ENCODE assay signal across 9 cellular contexts in genomic region chr5:10756539-10756938, GRCh38. TPM values are rescaled to one million over a fixed set of nuclear protein-coding genes. Genes with fewer than 3 reads are reported as not detected.
A peak's percentile ranks its signal among the peaks of the same experiment; 100 is the strongest.
DNase-seq lines count a peak whose midpoint lies in the region; ATAC-seq, FAIRE-seq and TF ChIP-seq lines count a peak whose summit lies in the region.
"Had no signal": no experiment of that assay in that cellular context is flagged by ENCODE, and none has a peak within 500 bp of the region (broad histone marks: within the 10 kb centered on the region; RNA-seq: fewer than 3 reads in every experiment).

No MANE protein-coding gene starts in this region.

- in situ Hi-C loops in HepG2 (cut with HindIII; ENCODE audit: extremely low pct_ligation_motif_present, low pct_unique_long_range_greater_than_20kb), result no loop called here

- intact Hi-C loops in colonic mucosa (cut with DNase I), result no loop called here
- intact Hi-C loops in HepG2 (cut with micrococcal nuclease; ENCODE audit: unreplicated experiment), result no loop called here

- FAIRE-seq in HepG2 (lab: Jason Lieb, UNC), result no peak

- TF ChIP-seq RAD21 in HepG2 (CRISPR knock-in tag; IDR thresholded peaks at IDR 0.05), result no peak

- H3K27me3 ChIP-seq in colonic mucosa (no peaks in the 10 kb centered on the region), HepG2 (ENCODE audit: control insufficient read depth in 1 of 2, insufficient read depth in 2 of 2, low read length in 2 of 2) (peaks cover 0 to 3% of the 10 kb centered on the region in 2 experiments; a peak in 1 of 5 replicates)

- no peak overlapping the region for H2AFZ ChIP-seq in HepG2 (ENCODE audit: low read length)

- H3K4me3 ChIP-seq in colonic mucosa, result no peak overlapping the region
- no peak overlapping the region for H3K4me3 ChIP-seq in HepG2 (replicated peaks in 1 of 3; ENCODE audit: insufficient read depth in 1 of 3, low read depth in 2 of 3, low read length in 3 of 3)

- BruUV-seq in HepG2 (replicated peaks; lab: Mats Ljungman, UMichigan), result no TSS peak

- TF ChIP-seq CTCF in colonic mucosa (IDR thresholded peaks at IDR 0.05) (no peak), HepG2 (CRISPR knock-in tag; IDR thresholded peaks at IDR 0.05) (no peak)

- no peak for TF ChIP-seq EP300 in HepG2 (IDR thresholded peaks at IDR 0.05; ENCODE audit: low read depth in 2 of 2, low read length in 2 of 2)
- TF ChIP-seq EP300 in HepG2 (CRISPR knock-in tag; IDR thresholded peaks at IDR 0.05; ENCODE audit: borderline replicate concordance), result no peak

- ATAC-seq in GM21390 (IDR thresholded peaks at IDR 0.05; ENCODE audit: unreplicated experiment) (peak; percentile 25), GM21723 (IDR thresholded peaks at IDR 0.05; ENCODE audit: unreplicated experiment) (no peak), GM21367 (IDR thresholded peaks at IDR 0.05; ENCODE audit: unreplicated experiment) (no peak), HepG2 (no peak)
- ATAC-seq: stimulated activated effector memory CD8-positive, alpha-beta T cell treated with anti-CD3 and anti-CD28 coated beads, Interleukin-12 subunit alpha, Interleukin-12 subunit beta, amount 100 ng/mL, for 72 hours had no signal

- H3K27ac ChIP-seq in colonic mucosa, result no peak overlapping the region
- no peak overlapping the region for H3K27ac ChIP-seq in HepG2 (ENCODE audit: extremely low read length, insufficient read depth, low read length)

- H3K9me3 ChIP-seq in colonic mucosa (no peaks in the 10 kb centered on the region), HepG2 (ENCODE audit: low read length) (no peaks in the 10 kb centered on the region)

- 94% methylated on average over 3 of the region's 3 CpGs for WGBS in HepG2 (ENCODE audit: low lambda C conversion rate)

- no peaks in the 10 kb centered on the region for H3K36me3 ChIP-seq in colonic mucosa
- H3K36me3 ChIP-seq in HepG2 (replicated peaks in 1 of 2; ENCODE audit: control insufficient read depth in 1 of 2, insufficient read depth in 2 of 2, low read length in 2 of 2), result peaks cover 13 to 69% of the 10 kb centered on the region in 2 experiments

- no peak for TF ChIP-seq POLR2A in HepG2 (IDR thresholded peaks at IDR 0.05; ENCODE audit: insufficient read depth in 1 of 2, low read depth in 2 of 2, low read length in 2 of 2)

- no peak overlapping the region for H3K4me2 ChIP-seq in HepG2 (ENCODE audit: low read depth, low read length)

- H3K4me1 ChIP-seq in colonic mucosa, result peaks cover 6% of the 10 kb centered on the region
- H3K4me1 ChIP-seq in HepG2 (ENCODE audit: insufficient read depth, low read length), result peaks cover 51% of the 10 kb centered on the region

- CTCF ChIA-PET in HepG2 (lab: Yijun Ruan, JAX; ENCODE audit: low intra/inter-chr PET ratio, low total read pairs), result no interaction called here

- H3K9ac ChIP-seq in colonic mucosa (ENCODE audit: low read depth in 2 of 2, low read length in 2 of 2) (no peak overlapping the region), HepG2 (ENCODE audit: insufficient read depth, low read depth, low read length) (no peak overlapping the region)

- DNase-seq in ELR (ENCODE audit: low read depth), result peak; percentile 30
- peak; percentile 80 for DNase-seq in NCI-H446 treated with DMSO at 0.1 percent for 48 hours (lab: John Stamatoyannopoulos, UW)
- peak; percentile 46 for DNase-seq in kidney tubule cell (ENCODE audit: low spot score)
- DNase-seq in colonic mucosa, result no peak
- DNase-seq in HepG2 (ENCODE audit: low spot score), result no peak

- POLR2A ChIA-PET in HepG2 (lab: Yijun Ruan, JAX), result no interaction called here

- H3K79me2 ChIP-seq in HepG2 (ENCODE audit: insufficient read depth, low read length), result peaks cover 89% of the 10 kb centered on the region

- peaks cover 23% of the 10 kb centered on the region for H4K20me1 ChIP-seq in HepG2 (ENCODE audit: insufficient read depth, low read length)

TF ChIP-seq in HepG2, 621 proteins besides CTCF, POLR2A, EP300 and RAD21:
- TF ChIP-seq ZNF276 (CRISPR knock-in tag; IDR thresholded peaks at IDR 0.05; ENCODE audit: low read depth) (no peak), LCORL (IDR thresholded peaks at IDR 0.05) (no peak), LCORL (CRISPR knock-in tag; IDR thresholded peaks at IDR 0.05) (no peak), U2AF2 (IDR thresholded peaks at IDR 0.05; ENCODE audit: low read depth, low read length) (no peak), ZNF337 (CRISPR knock-in tag; IDR thresholded peaks at IDR 0.05; ENCODE audit: borderline replicate concordance, low read depth) (no peak), MED8 (CRISPR knock-in tag; IDR thresholded peaks at IDR 0.05; ENCODE audit: insufficient replicate concordance) (no peak), ZNF879 (CRISPR knock-in tag; IDR thresholded peaks at IDR 0.05) (no peak), PAWR (CRISPR knock-in tag; IDR thresholded peaks at IDR 0.05; ENCODE audit: borderline replicate concordance) (no peak), SIN3A (IDR thresholded peaks at IDR 0.05; ENCODE audit: borderline replicate concordance, low read depth, low read length) (no peak), HDAC1 (CRISPR knock-in tag; IDR thresholded peaks at IDR 0.05) (no peak), CC2D1A (CRISPR knock-in tag; IDR thresholded peaks at IDR 0.05) (no peak)

RNA-seq across cellular contexts. Expression of gene DAP, which starts 4.5 kb away (rescaled TPM):
- total RNA-seq in colonic mucosa (100 to 1,000 TPM; 106 to 133 TPM), HepG2 (2016; rRNA removed; fragmentation: Illumina TruSeq; extraction: Trizol) (22.0 and 51.2 TPM in 2 replicates)
- 19.5 and 20.1 TPM in 2 replicates for total RNA-seq in HepG2 (2016; cell fraction: cytosol; rRNA removed; fragmentation: Illumina TruSeq; extraction: Trizol; ENCODE audit: low read depth)
- total RNA-seq in HepG2 (2016; cell fraction: insoluble cytoplasmic fraction; rRNA removed; fragmentation: Illumina TruSeq; extraction: Trizol), result 20.5 and 51.1 TPM in 2 replicates
- total RNA-seq in HepG2 (2016; cell fraction: membrane; rRNA removed; fragmentation: Illumina TruSeq; extraction: Trizol), result 87.7 and 89.8 TPM in 2 replicates
- 30.0 and 39.7 TPM in 2 replicates for total RNA-seq in HepG2 (2016; cell fraction: nucleus; rRNA removed; fragmentation: Illumina TruSeq; extraction: Trizol)
- polyA plus RNA-seq in HepG2 (2011; rRNA removed), result 54.3 and 57.5 TPM in 2 replicates
- 82.9 and 92.2 TPM in 2 replicates for polyA plus RNA-seq in HepG2 (2011; cell fraction: cytosol; rRNA removed)
- polyA plus RNA-seq in HepG2 (2011; cell fraction: nucleus; rRNA removed), result 34.1 and 35.5 TPM in 2 replicates
- polyA plus RNA-seq in HepG2 (2012), result 98.8 and 102 TPM in 2 replicates
- polyA plus RNA-seq in HepG2 (2016; cell fraction: cytosol; fragmentation: Illumina TruSeq; extraction: Trizol; ENCODE audit: low read depth), result 88.2 and 107 TPM in 2 replicates
- 112 and 139 TPM in 2 replicates for polyA plus RNA-seq in HepG2 (2016; cell fraction: insoluble cytoplasmic fraction; fragmentation: Illumina TruSeq; extraction: Trizol; ENCODE audit: low read depth)
- 175 and 183 TPM in 2 replicates for polyA plus RNA-seq in HepG2 (2016; cell fraction: membrane; fragmentation: Illumina TruSeq; extraction: Trizol; ENCODE audit: low read depth)
- polyA plus RNA-seq in HepG2 (2016; cell fraction: nucleus; fragmentation: Illumina TruSeq; extraction: Trizol; ENCODE audit: insufficient read depth, low read depth), result 80.5 and 81.6 TPM in 2 replicates
- 58.7 and 66.7 TPM in 2 replicates for polyA minus RNA-seq in HepG2 (2011; rRNA and poly(A)+ RNA removed; ENCODE audit: low replicate concordance)
- 50.0 and 52.9 TPM in 2 replicates for polyA minus RNA-seq in HepG2 (2011; cell fraction: cytosol; rRNA and poly(A)+ RNA removed)
- polyA minus RNA-seq in HepG2 (2011; cell fraction: nucleus; rRNA and poly(A)+ RNA removed), result 41.0 and 48.8 TPM in 2 replicates

Comparison
In these comparisons a context has a peak if more than half of its experiments do, and no peak if none do; other contexts are left out.
1. DNase-seq: peak in ELR (single experiment), NCI-H446 treated with DMSO at 0.1 percent for 48 hours (single experiment) and kidney tubule cell (single experiment); none in colonic mucosa (single experiment) and HepG2 (single experiment).